6 cellular contexts compared by ENCODE assay signal in genomic region chr7:98419988-98420387, GRCh38. TPM values are rescaled to one million over a fixed set of nuclear protein-coding genes. Genes with fewer than 3 reads are reported as not detected.
DNase-seq lines count a peak whose midpoint lies in the region; ATAC-seq and TF ChIP-seq lines count a peak whose summit lies in the region.
"Not testable (repeated sequence)": the region's sequence is repeated elsewhere in the genome, so short reads cannot be mapped to it uniquely, and the experiment has no call there.

No MANE protein-coding gene starts in this region.

- H2AK5ac ChIP-seq in IMR-90 (ENCODE audit: low read depth, low read length): not testable (repeated sequence)

- BruUV-seq in Calu3 (replicated peaks; lab: Mats Ljungman, UMichigan); IMR-90 (replicated peaks; lab: Mats Ljungman, UMichigan); Panc1 (replicated peaks; lab: Mats Ljungman, UMichigan); mammary epithelial cell (replicated peaks; lab: Mats Ljungman, UMichigan): not testable (repeated sequence)

- not testable (repeated sequence) for H3K27me3 ChIP-seq in IMR-90 (ENCODE audit: control insufficient read depth, insufficient read depth, low read length); Panc1 (ENCODE audit: control insufficient read depth, insufficient read depth, low read length); mammary epithelial cell (ENCODE audit: insufficient read depth, low read length); hepatocyte; right lobe of liver

- not testable (repeated sequence) for H4K20me1 ChIP-seq in IMR-90 (ENCODE audit: insufficient read depth, low read length); mammary epithelial cell (ENCODE audit: insufficient read depth, low read length); hepatocyte (ENCODE audit: insufficient read depth, poor library complexity, severe bottlenecking)

- CTCF ChIA-PET in Calu3 (lab: Charles Lee) (interaction anchor here (0.6 to 1.7 kb wide), 4 partner anchors 11 to 421 kb away, joined by 3 to 5 read pairs (median 4); partner anchors contain the start of gene BAIAP2L1), Panc1 (lab: Charles Lee) (interaction anchor here (0.6 to 1.4 kb wide), 7 partner anchors 19 to 422 kb away, joined by 3 to 7 read pairs (median 3); partner anchors contain the start of gene BAIAP2L1)
- CTCF ChIA-PET in IMR-90 (lab: Yijun Ruan, JAX); mammary epithelial cell (lab: Charles Lee; ENCODE audit: low non-redundant PET): not testable (repeated sequence)

- 83% methylated on average over 1 of the region's 3 CpGs; no CpG with 5 or more reads in 1 of the 2 experiments for WGBS in IMR-90 (ENCODE audit: extremely low coverage in 2 of 2, insufficient read length in 1 of 2), 2 experiments
- WGBS in mammary epithelial cell (ENCODE audit: low coverage, missing lambda C conversion rate): 89% methylated on average over 3 of the region's 3 CpGs
- WGBS in hepatocyte (ENCODE audit: low lambda C conversion rate, missing lambda C conversion rate): 95% methylated on average over 3 of the region's 3 CpGs
- 54% methylated on average over 3 of the region's 3 CpGs for WGBS in right lobe of liver (ENCODE audit: insufficient coverage, low coverage, low lambda C conversion rate, missing lambda C conversion rate)

- in situ Hi-C loops in IMR-90 (cut with MboI; ENCODE audit: low sequenced_read_pairs); Panc1 (cut with HindIII; ENCODE audit: low pct_unique_long_range_greater_than_20kb, low sequenced_read_pairs): not testable (repeated sequence)
- in situ Hi-C loops in mammary epithelial cell (cut with MboI; ENCODE audit: low sequenced_read_pairs in 2 of 2): loop anchor here in 1 of 2 donors (5.0 kb wide), 2 partner anchors 108 to 422 kb away; no protein-coding TSS in a partner anchor

- peak overlapping the region; percentile 34; the same call in 1 of the 2 replicates for H2BK20ac ChIP-seq in IMR-90 (ENCODE audit: low read depth, low read length)

- peaks cover 12% of the 10 kb centered on the region; the same call in 1 of the 2 replicates for H3K9me1 ChIP-seq in IMR-90 (ENCODE audit: insufficient read depth, low read length)

- not testable (repeated sequence) for H3K9ac ChIP-seq in IMR-90 (ENCODE audit: low read depth, low read length); mammary epithelial cell (ENCODE audit: insufficient read depth, low read length)

- not testable (repeated sequence) for ATAC-seq in IMR-90 (ENCODE audit: low read depth); Panc1; right lobe of liver

- TF ChIP-seq CTCF in Calu3 (IDR thresholded peaks at IDR 0.05; ENCODE audit: unreplicated experiment); IMR-90 (conservative IDR thresholded peaks at IDR 0.05; ENCODE audit: low read depth, low read length); Panc1 (IDR thresholded peaks at IDR 0.05); mammary epithelial cell (conservative IDR thresholded peaks at IDR 0.05 in 1 of 2, IDR thresholded peaks at IDR 0.05 in 1 of 2; ENCODE audit: extremely low read depth in 1 of 2, insufficient read depth in 1 of 2, low read depth in 1 of 2, low read length in 2 of 2); hepatocyte (IDR thresholded peaks at IDR 0.05; ENCODE audit: poor library complexity); right lobe of liver (IDR thresholded peaks at IDR 0.05): not testable (repeated sequence)

- H3K56ac ChIP-seq in IMR-90 (ENCODE audit: extremely low read depth, insufficient read depth, low read length): peak overlapping the region; percentile 1; the same call in 1 of the 2 replicates

- not testable (repeated sequence) for H3K14ac ChIP-seq in IMR-90 (replicated peaks; ENCODE audit: low read depth, low read length)

- POLR2A ChIA-PET in IMR-90 (lab: Charles Lee; ENCODE audit: unreplicated experiment): not testable (repeated sequence)
- POLR2A ChIA-PET in Panc1 (lab: Charles Lee): interaction anchor here (0.7 kb wide), 1 partner anchor 119 kb away, joined by 5 read pairs; no protein-coding TSS in a partner anchor

- H3K9me3 Mint-ChIP-seq in Calu3 (ENCODE audit: low read depth, unreplicated experiment): not testable (repeated sequence)

- H2BK120ac ChIP-seq in IMR-90 (ENCODE audit: low read depth, low read length): peak overlapping the region; percentile 75; the same call in 1 of the 2 replicates

- dilution Hi-C loops in IMR-90 (cut with HindIII; ENCODE audit: low sequenced_read_pairs, unreplicated experiment); mammary epithelial cell (cut with HindIII; ENCODE audit: low sequenced_read_pairs): not testable (repeated sequence)

- peak overlapping the region; percentile 99 for H3K27ac Mint-ChIP-seq in Calu3 (ENCODE audit: unreplicated experiment)

- intact Hi-C loops in Calu3 (cut with micrococcal nuclease; ENCODE audit: unreplicated experiment); IMR-90 (cut with micrococcal nuclease); Panc1 (cut with micrococcal nuclease; ENCODE audit: unreplicated experiment); mammary epithelial cell (cut with micrococcal nuclease); right lobe of liver (cut with DNase I): not testable (repeated sequence)

- not testable (repeated sequence) for H4K5ac ChIP-seq in IMR-90 (ENCODE audit: low read depth, low read length)

- peak overlapping the region; percentile 63; the same call in 1 of the 2 replicates for H3K4ac ChIP-seq in IMR-90 (ENCODE audit: low read depth, low read length)

- H2BK5ac ChIP-seq in IMR-90 (ENCODE audit: low read depth, low read length, poor library complexity, severe bottlenecking): not testable (repeated sequence)

- peaks cover 14% of the 10 kb centered on the region for H3K4me1 ChIP-seq in IMR-90 (ENCODE audit: control insufficient read depth, insufficient read depth, low read length)
- H3K4me1 ChIP-seq in Panc1 (ENCODE audit: control insufficient read depth, insufficient read depth, low read length): peaks cover 32% of the 10 kb centered on the region
- H3K4me1 ChIP-seq in mammary epithelial cell (ENCODE audit: insufficient read depth, low read length): peaks cover 31% of the 10 kb centered on the region
- peaks cover 25% of the 10 kb centered on the region for H3K4me1 ChIP-seq in hepatocyte (ENCODE audit: insufficient read depth)
- peaks cover 0 to 33% (median 10%) of the 10 kb centered on the region in 4 donors for H3K4me1 ChIP-seq in right lobe of liver

- H3K79me2 ChIP-seq in mammary epithelial cell (ENCODE audit: insufficient read depth, low read length); hepatocyte: not testable (repeated sequence)

- H3K27ac ChIP-seq in IMR-90 (ENCODE audit: insufficient read depth, low read length): not testable (repeated sequence)
- H3K27ac ChIP-seq in Panc1 (ENCODE audit: low read length) (peak overlapping the region; percentile 74), mammary epithelial cell (ENCODE audit: insufficient read depth, low read depth, low read length) (peak overlapping the region; percentile 75), hepatocyte (peak overlapping the region; percentile 89), right lobe of liver (peak overlapping the region; percentile 47 to 95 (median 89))

- H3K18ac ChIP-seq in IMR-90 (ENCODE audit: low read depth, low read length): not testable (repeated sequence)

- not testable (repeated sequence) for H3K9me3 ChIP-seq in IMR-90 (ENCODE audit: control insufficient read depth, insufficient read depth, low read length); Panc1 (ENCODE audit: control insufficient read depth, insufficient read depth, low read depth, low read length); mammary epithelial cell (replicated peaks; ENCODE audit: insufficient read depth, low read length); hepatocyte (ENCODE audit: low read depth); right lobe of liver

- H2AK9ac ChIP-seq in IMR-90 (replicated peaks; ENCODE audit: low read depth, low read length, poor library complexity): not testable (repeated sequence)

- not testable (repeated sequence) for H3K9me2 ChIP-seq in hepatocyte (replicated peaks; ENCODE audit: insufficient read depth)

- not testable (repeated sequence) for TF ChIP-seq POLR2A in IMR-90 (IDR thresholded peaks at IDR 0.05; ENCODE audit: low read depth, low read length); right lobe of liver (IDR thresholded peaks at IDR 0.05)

- H3K4me2 ChIP-seq in IMR-90 (ENCODE audit: low read depth, low read length); mammary epithelial cell (ENCODE audit: insufficient read depth, low read depth, low read length); hepatocyte: not testable (repeated sequence)

- H3K4me1 Mint-ChIP-seq in Calu3 (ENCODE audit: low read depth, unreplicated experiment): peaks cover 26% of the 10 kb centered on the region

- H3K27me3 Mint-ChIP-seq in Calu3 (ENCODE audit: unreplicated experiment): not testable (repeated sequence)

- not testable (repeated sequence) for H3K23ac ChIP-seq in IMR-90 (ENCODE audit: low read depth, low read length)

- H4K8ac ChIP-seq in IMR-90 (ENCODE audit: low read depth in 2 of 2, low read length in 2 of 2): 0 out of 4 replicates have a peak overlapping the region, but pooled peaks of 1 of the 2 experiments have one; percentile 31

- peaks cover 33% of the 10 kb centered on the region for H3K36me3 Mint-ChIP-seq in Calu3 (ENCODE audit: insufficient read depth, unreplicated experiment)

- not testable (repeated sequence) for H4K91ac ChIP-seq in IMR-90 (ENCODE audit: insufficient read depth, low read depth, low read length)

- not testable (repeated sequence) for H3K79me1 ChIP-seq in IMR-90 (ENCODE audit: low read depth in 1 of 2, low read length in 2 of 2)

- not testable (repeated sequence) for H2AFZ ChIP-seq in IMR-90 (replicated peaks; ENCODE audit: low read length, poor library complexity); mammary epithelial cell (ENCODE audit: low read depth, low read length); hepatocyte

- not testable (repeated sequence) for H3K4me3 ChIP-seq in IMR-90 (ENCODE audit: insufficient read depth, low read depth, low read length); Panc1 (ENCODE audit: low read depth in 2 of 2, low read length in 2 of 2); mammary epithelial cell (replicated peaks in 1 of 3; ENCODE audit: insufficient read depth in 1 of 3, low read depth in 2 of 3, low read length in 3 of 3); hepatocyte
- H3K4me3 ChIP-seq in right lobe of liver: peak overlapping the region; percentile 16 to 48 (median 47)

- H2BK15ac ChIP-seq in IMR-90 (ENCODE audit: low read depth, low read length): not testable (repeated sequence)

- H3K36me3 ChIP-seq in IMR-90 (ENCODE audit: control insufficient read depth, insufficient read depth, low read length); Panc1 (ENCODE audit: control insufficient read depth, insufficient read depth, low read length); mammary epithelial cell (ENCODE audit: insufficient read depth, low read length); hepatocyte (replicated peaks; ENCODE audit: insufficient read depth, low read depth); right lobe of liver: not testable (repeated sequence)

- DNase-seq in Calu3; IMR-90; Panc1 (ENCODE audit: low read depth, low spot score); mammary epithelial cell; hepatocyte (ENCODE audit: low spot score): not testable (repeated sequence)
- DNase-seq in right lobe of liver: peak in 1 of 3 donors; percentile 8

- TF ChIP-seq RAD21 in IMR-90 (IDR thresholded peaks at IDR 0.05; ENCODE audit: low read length): not testable (repeated sequence)

- not testable (repeated sequence) for H3K4me3 Mint-ChIP-seq in Calu3 (ENCODE audit: low read depth, unreplicated experiment)

RNA-seq across cellular contexts. Expression of gene BAIAP2L1, which starts 19.1 kb away (rescaled TPM):
- total RNA-seq in Calu3 (2022) (55.8 and 63.8 TPM in 2 replicates), IMR-90 (2012; rRNA removed) (2.2 TPM in 2 replicates), Panc1 (2021; ENCODE audit: unreplicated experiment) (120 TPM), mammary epithelial cell (10 to 100 TPM; 39.0 to 65.0 TPM), hepatocyte (32.0 and 34.7 TPM in 2 replicates), right lobe of liver (10 to 100 TPM in 5 of 6 experiments, 1 to 10 TPM in 1; 9.1 to 29.5 (median 25.2) TPM)
- polyA plus RNA-seq in IMR-90 (2012; rRNA removed) (5.8 and 6.0 TPM in 2 replicates), mammary epithelial cell (36.4 TPM), hepatocyte (25.4 and 33.7 TPM in 2 replicates)
- 4.7 and 5.4 TPM in 2 replicates for polyA plus RNA-seq in IMR-90 (2012; cell fraction: cytosol; rRNA removed)
- 6.3 and 8.4 TPM in 2 replicates for polyA plus RNA-seq in IMR-90 (2012; cell fraction: nucleus; rRNA removed; ENCODE audit: low replicate concordance)
- polyA plus RNA-seq in Panc1 (2012; ENCODE audit: insufficient read length): 108 TPM
- polyA minus RNA-seq in mammary epithelial cell: 40.8 TPM
